ENCODE assay signal across 1 cellular context in genomic region chr3:16236030-16236639, GRCh38.
TF ChIP-seq lines count a peak whose summit lies in the region.

No MANE protein-coding gene starts in this region.

TF ChIP-seq in GM12878, 131 proteins besides CTCF, POLR2A, EP300 and RAD21:
- TF ChIP-seq ZBTB40 (IDR thresholded peaks at IDR 0.05; ENCODE audit: borderline replicate concordance): peak; percentile 56
- TF ChIP-seq MTA2 (IDR thresholded peaks at IDR 0.05; ENCODE audit: low read depth): no peak
- no peak for TF ChIP-seq ZNF592 (IDR thresholded peaks at IDR 0.05)
- no peak for TF ChIP-seq ATF7 (IDR thresholded peaks at IDR 0.05; ENCODE audit: low read depth)
